Comparison of ENCODE assay signal across 9 cellular contexts in the genomic region with DNA sequence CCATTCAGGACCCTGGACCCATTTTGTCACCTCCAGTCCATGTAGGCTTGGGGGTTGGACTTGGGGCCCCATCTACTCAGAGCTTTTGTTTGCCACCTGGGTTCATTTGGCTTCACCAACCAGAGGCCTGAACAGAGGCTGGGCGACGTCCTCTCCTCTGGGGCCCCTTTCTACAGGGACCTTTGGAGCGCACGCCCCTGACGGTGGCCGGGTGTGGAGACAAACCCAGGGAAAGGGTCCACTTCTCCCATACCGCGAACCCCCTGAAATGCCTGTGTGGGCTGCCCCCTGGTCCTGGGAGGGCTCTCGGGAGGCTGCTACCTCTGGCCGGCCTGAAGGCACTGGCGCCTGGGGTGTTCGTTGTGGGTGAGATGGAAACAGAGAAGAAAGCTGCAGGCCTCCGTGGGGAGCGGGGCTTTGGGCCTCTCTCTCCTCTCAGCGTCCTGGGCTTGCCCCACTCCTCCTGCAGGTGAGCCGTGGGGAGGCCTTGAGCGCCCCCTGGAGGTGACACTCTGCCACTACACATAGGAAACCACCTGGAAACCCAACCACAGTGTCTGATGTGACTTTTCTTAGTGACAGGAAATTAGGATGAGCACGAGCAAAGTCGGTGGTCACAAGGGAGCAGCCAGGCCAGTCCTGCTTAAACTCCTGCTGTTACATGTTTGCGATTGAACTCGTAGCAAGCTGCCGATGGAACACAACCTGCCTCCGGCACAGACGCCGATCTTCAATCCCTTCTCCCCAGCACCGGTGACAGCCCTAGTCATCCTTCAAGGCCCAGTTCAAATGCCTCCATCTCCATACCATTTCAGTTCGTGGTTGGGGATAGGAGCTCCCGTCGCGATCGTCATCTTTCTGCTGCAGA. TPM values are rescaled to one million over a fixed set of nuclear protein-coding genes. Genes with fewer than 3 reads are reported as not detected.
A peak's percentile ranks its signal among the peaks of the same experiment; 100 is the strongest.
DNase-seq lines count a peak whose midpoint lies in the region; ATAC-seq and TF ChIP-seq lines count a peak whose summit lies in the region.
"Had no signal": no experiment of that assay in that cellular context is flagged by ENCODE, and none has a peak within 500 bp of the region (broad histone marks: within the 10 kb centered on the region; RNA-seq: fewer than 3 reads in every experiment).

No MANE protein-coding gene starts in this region.

- peak; percentile 51 for ATAC-seq in HG03432 (IDR thresholded peaks at IDR 0.05; ENCODE audit: unreplicated experiment)
- no peak for ATAC-seq in omental fat pad (ENCODE audit: low FRiP score)

- H3K27ac ChIP-seq in OCI-LY3 (ENCODE audit: low read length): no peak overlapping the region
- H3K27ac ChIP-seq: skin epidermis had no signal

- peaks cover 5% of the 10 kb centered on the region for H3K4me1 Mint-ChIP-seq in activated T-helper 2 cell treated with anti-CD3 and anti-CD28 coated beads, Interferon-gamma antibody, Interleukin-2, Interleukin-4, amounts not matched to agents 10 μg/mL and 5 μg/mL and 100 μg/mL, durations not matched to agents 14 hours and 24 hours and 36 hours (ENCODE audit: low read depth)
- H3K4me1 Mint-ChIP-seq in glutamatergic neuron (ENCODE audit: low read depth, unreplicated experiment): peaks cover 13% of the 10 kb centered on the region

- H3K9me3 Mint-ChIP-seq in activated T-helper 2 cell treated with anti-CD3 and anti-CD28 coated beads, Interferon-gamma antibody, Interleukin-2, Interleukin-4, amounts not matched to agents 10 μg/mL and 5 μg/mL and 100 μg/mL, durations not matched to agents 14 hours and 24 hours and 36 hours: no peaks in the 10 kb centered on the region
- H3K9me3 Mint-ChIP-seq in glutamatergic neuron (ENCODE audit: unreplicated experiment): peaks cover 2% of the 10 kb centered on the region

- peak overlapping the region; percentile 47; the same call in 1 of the 2 replicates for H2AFZ ChIP-seq in OCI-LY3 (ENCODE audit: low read depth, low read length)

- no peaks in the 10 kb centered on the region for H3K79me2 ChIP-seq in OCI-LY3 (ENCODE audit: low read length)

- peak; percentile 93 for TF ChIP-seq CTCF in OCI-LY3 (IDR thresholded peaks at IDR 0.05; ENCODE audit: low read depth, low read length)
- TF ChIP-seq CTCF in glutamatergic neuron (IDR thresholded peaks at IDR 0.05; ENCODE audit: partially characterized antibody, unreplicated experiment): peak; percentile 98
- TF ChIP-seq CTCF in omental fat pad (IDR thresholded peaks at IDR 0.05): no peak

- H3K9me3 ChIP-seq in OCI-LY3 (ENCODE audit: insufficient read depth, low read length): no peaks in the 10 kb centered on the region

- peaks cover 29% of the 10 kb centered on the region for H3K27me3 Mint-ChIP-seq in activated T-helper 2 cell treated with anti-CD3 and anti-CD28 coated beads, Interferon-gamma antibody, Interleukin-2, Interleukin-4, amounts not matched to agents 10 μg/mL and 5 μg/mL and 100 μg/mL, durations not matched to agents 14 hours and 24 hours and 36 hours (ENCODE audit: low read depth)
- peaks cover 1% of the 10 kb centered on the region for H3K27me3 Mint-ChIP-seq in glutamatergic neuron (ENCODE audit: unreplicated experiment)

- H3K4me3 Mint-ChIP-seq in activated T-helper 2 cell treated with anti-CD3 and anti-CD28 coated beads, Interferon-gamma antibody, Interleukin-2, Interleukin-4, amounts not matched to agents 10 μg/mL and 5 μg/mL and 100 μg/mL, durations not matched to agents 14 hours and 24 hours and 36 hours (ENCODE audit: low read depth): no peak overlapping the region
- no peak overlapping the region for H3K4me3 Mint-ChIP-seq in glutamatergic neuron (ENCODE audit: unreplicated experiment)

- intact Hi-C loops in activated T-helper 2 cell treated with anti-CD3 and anti-CD28 coated beads, Interferon-gamma antibody, Interleukin-2, Interleukin-4, amounts not matched to agents 10 μg/mL and 5 μg/mL and 100 μg/mL, durations not matched to agents 14 hours and 24 hours and 36 hours (cut with micrococcal nuclease): loop anchor here (5.0 kb wide), 2 partner anchors 205 to 550 kb away; a partner anchor contains a TSS

- H4K20me1 ChIP-seq in OCI-LY3 (ENCODE audit: insufficient read depth, low read length): no peaks in the 10 kb centered on the region

- no peaks in the 10 kb centered on the region for H3K36me3 ChIP-seq in OCI-LY3 (replicated peaks; ENCODE audit: low read depth, low read length)

- H3K27ac Mint-ChIP-seq in activated T-helper 2 cell treated with anti-CD3 and anti-CD28 coated beads, Interferon-gamma antibody, Interleukin-2, Interleukin-4, amounts not matched to agents 10 μg/mL and 5 μg/mL and 100 μg/mL, durations not matched to agents 14 hours and 24 hours and 36 hours: no peak overlapping the region
- peak overlapping the region; percentile 10 for H3K27ac Mint-ChIP-seq in glutamatergic neuron (ENCODE audit: unreplicated experiment)

- H3K27me3 ChIP-seq in OCI-LY3 (ENCODE audit: low read depth, low read length): peaks cover 50% of the 10 kb centered on the region

- H3K4me1 ChIP-seq in OCI-LY3 (ENCODE audit: low read length): no peaks in the 10 kb centered on the region

- no peaks in the 10 kb centered on the region for H3K36me3 Mint-ChIP-seq in activated T-helper 2 cell treated with anti-CD3 and anti-CD28 coated beads, Interferon-gamma antibody, Interleukin-2, Interleukin-4, amounts not matched to agents 10 μg/mL and 5 μg/mL and 100 μg/mL, durations not matched to agents 14 hours and 24 hours and 36 hours (ENCODE audit: low read depth)
- H3K36me3 Mint-ChIP-seq in glutamatergic neuron (ENCODE audit: unreplicated experiment): no peaks in the 10 kb centered on the region

- H3K4me3 ChIP-seq in OCI-LY3 (ENCODE audit: low read length): peak overlapping the region; percentile 31; the same call in 1 of the 2 replicates
- H3K4me3 ChIP-seq: skin epidermis had no signal

- peak overlapping the region; percentile 56 for H3K4me2 ChIP-seq in OCI-LY3 (ENCODE audit: low read length)

- peak; percentile 34 for DNase-seq in ELR (ENCODE audit: low read depth)
- peak; percentile 52 for DNase-seq in activated T-helper 2 cell treated with anti-CD3 and anti-CD28 coated beads, Interferon-gamma antibody, Interleukin-2, Interleukin-4, amounts not matched to agents 10 μg/mL and 5 μg/mL and 100 μg/mL, durations not matched to agents 14 hours and 24 hours and 36 hours (ENCODE audit: low spot score)
- peak; percentile 74 for DNase-seq in glutamatergic neuron
- peak; percentile 23 to 58 for DNase-seq in stimulated activated CD4-positive, alpha-beta T cell treated with anti-CD3 and anti-CD28 coated beads, Interleukin-12 subunit alpha, Interleukin-12 subunit beta, amount 100 ng/mL, for 24 hours (ENCODE audit: low read depth in 2 of 2)
- DNase-seq in occipital lobe (lab: John Stamatoyannopoulos, UW): no peak
- no peak for DNase-seq in omental fat pad (ENCODE audit: low spot score)

- no peak overlapping the region for H3K9ac ChIP-seq in OCI-LY3 (ENCODE audit: low read length)

RNA-seq across cellular contexts. Expression of a gene that starts 12.0 kb away (rescaled TPM):
- not detected in 2 replicates for total RNA-seq in activated T-helper 2 cell treated with anti-CD3 and anti-CD28 coated beads, Interferon-gamma antibody, Interleukin-2, Interleukin-4, amounts not matched to agents 10 μg/mL and 5 μg/mL and 100 μg/mL, durations not matched to agents 14 hours and 24 hours and 36 hours
- total RNA-seq in glutamatergic neuron (ENCODE audit: unreplicated experiment) (not detected), occipital lobe (0.31 TPM), omental fat pad (1 to 10 TPM in 1 of 4 donors, under 1 TPM in 1, not detected in 2; 0.28 to 1.6 TPM)

Comparison
In these comparisons a context has a peak if more than half of its experiments do, and no peak if none do; other contexts are left out.
1. DNase-seq: peak in ELR (single experiment), activated T-helper 2 cell treated with anti-CD3 and anti-CD28 coated beads, Interferon-gamma antibody, Interleukin-2, Interleukin-4, amounts not matched to agents 10 μg/mL and 5 μg/mL and 100 μg/mL, durations not matched to agents 14 hours and 24 hours and 36 hours (single experiment), glutamatergic neuron (single experiment) and stimulated activated CD4-positive, alpha-beta T cell treated with anti-CD3 and anti-CD28 coated beads, Interleukin-12 subunit alpha, Interleukin-12 subunit beta, amount 100 ng/mL, for 24 hours (2 of 2); none in occipital lobe (single experiment) and omental fat pad (single experiment).
2. CTCF ChIP-seq: peak in OCI-LY3 (single experiment) and glutamatergic neuron (single experiment); none in omental fat pad (0 of 3).